21 cellular contexts compared by ENCODE assay signal in genomic region chr7:137196665-137197064, GRCh38.
A peak's percentile ranks its signal among the peaks of the same experiment; 100 is the strongest.
DNase-seq lines count a peak whose midpoint lies in the region; ATAC-seq and TF ChIP-seq lines count a peak whose summit lies in the region.
"Had no signal": no experiment of that assay in that cellular context is flagged by ENCODE, and none has a peak within 500 bp of the region (broad histone marks: within the 10 kb centered on the region; RNA-seq: fewer than 3 reads in every experiment).

No MANE protein-coding gene starts in this region.

- no peaks in the 10 kb centered on the region for H3K36me3 Mint-ChIP-seq in stimulated activated effector memory CD8-positive, alpha-beta T cell treated with anti-CD3 and anti-CD28 coated beads, Interleukin-12 subunit alpha, Interleukin-12 subunit beta, amount 100 ng/mL, for 72 hours

- H3K27me3 ChIP-seq in neuronal stem cell (ENCODE audit: control insufficient read depth in 3 of 3, insufficient read depth in 3 of 3, low read depth in 1 of 3, low read length in 3 of 3) = no peaks in the 10 kb centered on the region
- H3K27me3 ChIP-seq: BE2C, Peyer's patch had no signal

- no peak overlapping the region for H3K4me2 ChIP-seq in neuronal stem cell (ENCODE audit: insufficient read depth, low read length, poor library complexity, severe bottlenecking)

- no peak overlapping the region for H2BK120ac ChIP-seq in neuronal stem cell (ENCODE audit: low read depth, low read length)

- WGBS in neuronal stem cell (ENCODE audit: extremely low coverage in 2 of 2, insufficient read length in 2 of 2, insufficient replicate concordance in 1 of 2), 2 donors = no CpG with 5 or more reads among the region's 1 CpG

- ATAC-seq in esophagus mucosa = peak; percentile 93
- ATAC-seq in stimulated activated effector memory CD8-positive, alpha-beta T cell treated with anti-CD3 and anti-CD28 coated beads, Interleukin-12 subunit alpha, Interleukin-12 subunit beta, amount 100 ng/mL, for 72 hours = no peak
- ATAC-seq: GM12878, HCT116 had no signal

- no peaks in the 10 kb centered on the region for H3K4me1 Mint-ChIP-seq in stimulated activated effector memory CD8-positive, alpha-beta T cell treated with anti-CD3 and anti-CD28 coated beads, Interleukin-12 subunit alpha, Interleukin-12 subunit beta, amount 100 ng/mL, for 72 hours

- H3K14ac ChIP-seq in neuronal stem cell (ENCODE audit: low read length) = no peak overlapping the region

- H4K91ac ChIP-seq in neuronal stem cell (ENCODE audit: low read depth, low read length, poor library complexity) = no peak overlapping the region

- in situ Hi-C loops in astrocyte of the cerebellum (cut with HindIII; ENCODE audit: low sequenced_read_pairs) = no loop called here

- H3K9me3 Mint-ChIP-seq in stimulated activated effector memory CD8-positive, alpha-beta T cell treated with anti-CD3 and anti-CD28 coated beads, Interleukin-12 subunit alpha, Interleukin-12 subunit beta, amount 100 ng/mL, for 72 hours = peaks cover 12% of the 10 kb centered on the region

- no peak overlapping the region for H2BK15ac ChIP-seq in neuronal stem cell (ENCODE audit: low read length)

- H3K79me1 ChIP-seq in neuronal stem cell (ENCODE audit: low read depth, low read length) = no peaks in the 10 kb centered on the region

- H3K4me3 Mint-ChIP-seq in stimulated activated effector memory CD8-positive, alpha-beta T cell treated with anti-CD3 and anti-CD28 coated beads, Interleukin-12 subunit alpha, Interleukin-12 subunit beta, amount 100 ng/mL, for 72 hours = no peak overlapping the region
- H3K4me3 Mint-ChIP-seq: CD4-positive, alpha-beta T cell had no signal

- TF ChIP-seq CTCF in C4-2B (conservative IDR thresholded peaks at IDR 0.05) (no peak), astrocyte of the cerebellum (IDR thresholded peaks at IDR 0.05; ENCODE audit: low read depth, low read length, missing control alignments) (no peak)

- H3K4ac ChIP-seq in neuronal stem cell (ENCODE audit: low read length) = no peak overlapping the region

- H2AFZ ChIP-seq in neuronal stem cell (ENCODE audit: low read length) = peak overlapping the region; percentile 50

- H2AK5ac ChIP-seq in neuronal stem cell (ENCODE audit: low read depth, low read length) = no peak overlapping the region

- no peak overlapping the region for H4K8ac ChIP-seq in neuronal stem cell (ENCODE audit: low read depth, low read length)

- no peak overlapping the region for H3K27ac Mint-ChIP-seq in stimulated activated effector memory CD8-positive, alpha-beta T cell treated with anti-CD3 and anti-CD28 coated beads, Interleukin-12 subunit alpha, Interleukin-12 subunit beta, amount 100 ng/mL, for 72 hours
- H3K27ac Mint-ChIP-seq: CD4-positive, alpha-beta T cell had no signal

- H3K4me3 ChIP-seq in astrocyte of the cerebellum (ENCODE audit: low read depth, low read length) (no peak overlapping the region), neuronal stem cell (ENCODE audit: low read length in 2 of 2) (no peak overlapping the region)
- H3K4me3 ChIP-seq: GM12878, Peyer's patch had no signal

- H3K36me3 ChIP-seq in neuronal stem cell (replicated peaks in 1 of 2; ENCODE audit: control insufficient read depth in 2 of 2, insufficient read depth in 2 of 2, low read length in 2 of 2) = no peaks in the 10 kb centered on the region
- H3K36me3 ChIP-seq: BE2C, Peyer's patch had no signal

- H2BK12ac ChIP-seq in neuronal stem cell (ENCODE audit: low read length) = no peak overlapping the region

- DNase-seq in astrocyte of the cerebellum (ENCODE audit: low read depth) (peak; percentile 8), neuronal stem cell (ENCODE audit: low spot score) (no peak), HPDE6-E6E7 (ENCODE audit: extremely low spot score) (no peak), amniotic stem cell (lab: John Stamatoyannopoulos, UW) (no peak)
- DNase-seq in effector CD4-positive, alpha-beta T cell = no peak
- no peak for DNase-seq in stimulated activated effector memory CD8-positive, alpha-beta T cell treated with anti-CD3 and anti-CD28 coated beads, Interleukin-12 subunit alpha, Interleukin-12 subunit beta, amount 100 ng/mL, for 72 hours (ENCODE audit: low spot score in 2 of 2)
- DNase-seq: BE2C; CD4-positive, alpha-beta T cell; DMS53; EL; NCI-H1092 treated with DMSO at 0.1 percent for 48 hours; NCI-H146; NCI-H2029 treated with DMSO at 0.1 percent for 48 hours; NCI-H2171 treated with DMSO at 0.1 percent for 48 hours; NCI-H446; NCI-H69; Peyer's patch had no signal

- no peak overlapping the region for H3K23ac ChIP-seq in neuronal stem cell (ENCODE audit: low read depth, low read length, poor library complexity)

- H3K9ac ChIP-seq in neuronal stem cell (ENCODE audit: low read depth, low read length, poor library complexity) = no peak overlapping the region

- H2BK5ac ChIP-seq in neuronal stem cell (ENCODE audit: low read length) = no peak overlapping the region

- H3K18ac ChIP-seq in neuronal stem cell (ENCODE audit: low read length) = no peak overlapping the region

- no peaks in the 10 kb centered on the region for H3K4me1 ChIP-seq in neuronal stem cell (ENCODE audit: control insufficient read depth in 2 of 2, insufficient read depth in 1 of 2, low read depth in 1 of 2, low read length in 2 of 2)
- H3K4me1 ChIP-seq: BE2C, Peyer's patch had no signal

- no peaks in the 10 kb centered on the region for H3K9me3 ChIP-seq in neuronal stem cell (replicated peaks in 1 of 2; ENCODE audit: control insufficient read depth in 2 of 2, insufficient read depth in 1 of 2, low read depth in 1 of 2, low read length in 2 of 2)
- H3K9me3 ChIP-seq: BE2C, Peyer's patch had no signal

- H3K27ac ChIP-seq in C4-2B (peak overlapping the region; percentile 64; the same call in 1 of the 2 replicates), neuronal stem cell (replicated peaks; ENCODE audit: low read length) (no peak overlapping the region)
- H3K27ac ChIP-seq: Peyer's patch had no signal
